ENCODE assay signal across 2 cellular contexts in genomic region chr6:168286779-168287446, GRCh38. TPM values are rescaled to one million over a fixed set of nuclear protein-coding genes. Genes with fewer than 3 reads are reported as not detected.
"Had no signal": no experiment of that assay in that cellular context is flagged by ENCODE, and none has a peak within 500 bp of the region (broad histone marks: within the 10 kb centered on the region; RNA-seq: fewer than 3 reads in every experiment).

No MANE protein-coding gene starts in this region.

RNA-seq across cellular contexts. Expression of gene DACT2, which starts 32.7 kb away (rescaled TPM):
- total RNA-seq: natural killer cell, pulmonary artery endothelial cell had no signal
